22 cellular contexts compared by ENCODE assay signal in the genomic region with DNA sequence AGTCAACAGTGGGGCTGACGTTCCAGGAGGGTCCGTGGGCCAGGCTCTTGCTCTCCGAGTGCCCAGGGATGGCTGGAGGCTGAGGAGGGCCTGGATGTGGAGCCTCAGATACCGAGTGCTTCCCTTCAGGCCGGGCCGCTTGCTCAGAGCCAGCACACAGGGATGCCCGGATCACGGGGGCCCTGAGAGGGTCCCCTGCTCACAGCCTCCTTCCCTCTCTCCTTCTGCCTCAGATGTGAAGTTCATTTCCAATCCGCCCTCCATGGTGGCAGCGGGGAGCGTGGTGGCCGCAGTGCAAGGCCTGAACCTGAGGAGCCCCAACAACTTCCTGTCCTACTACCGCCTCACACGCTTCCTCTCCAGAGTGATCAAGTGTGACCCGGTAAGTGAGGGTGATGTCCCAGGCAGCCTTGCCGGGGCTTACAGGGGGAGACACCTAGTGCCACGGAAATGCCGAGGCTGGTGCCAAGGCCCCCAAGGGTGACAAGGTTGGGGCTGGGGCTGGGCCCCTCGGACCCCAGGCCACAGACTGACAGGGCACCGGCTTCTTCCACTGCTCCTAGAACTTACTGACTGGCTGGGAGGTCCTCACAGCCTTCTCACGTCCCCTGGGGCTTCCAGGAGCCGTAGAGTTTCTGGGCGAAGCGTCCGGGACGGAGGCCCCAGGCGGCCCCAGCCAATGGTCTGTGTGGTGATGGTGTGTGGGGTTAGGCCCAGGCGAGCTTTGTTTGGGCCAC. TPM values are rescaled to one million over a fixed set of nuclear protein-coding genes. Genes with fewer than 3 reads are reported as not detected.
A peak's percentile ranks its signal among the peaks of the same experiment; 100 is the strongest.
DNase-seq lines count a peak whose midpoint lies in the region; ATAC-seq, FAIRE-seq and TF ChIP-seq lines count a peak whose summit lies in the region.
"Had no signal": no experiment of that assay in that cellular context is flagged by ENCODE, and none has a peak within 500 bp of the region (broad histone marks: within the 10 kb centered on the region; RNA-seq: fewer than 3 reads in every experiment).

No MANE protein-coding gene starts in this region.

- no peaks in the 10 kb centered on the region for H3K79me2 ChIP-seq in GM12878 (ENCODE audit: control insufficient read depth, insufficient read depth, low read length)

- H3K4me2 ChIP-seq in BLaER1 = peak overlapping the region; percentile 82
- H3K4me2 ChIP-seq in IMR-90 (ENCODE audit: low read depth, low read length) = no peak overlapping the region
- no peak overlapping the region for H3K4me2 ChIP-seq in GM12878 (ENCODE audit: control insufficient read depth, insufficient read depth)

- H3K27ac Mint-ChIP-seq in neural crest cell (ENCODE audit: unreplicated experiment) = peak overlapping the region; percentile 78
- H3K27ac Mint-ChIP-seq: activated T-helper 2 cell treated with anti-CD3 and anti-CD28 coated beads, Interferon-gamma antibody, Interleukin-2, Interleukin-4, amounts not matched to agents 10 μg/mL and 5 μg/mL and 100 μg/mL, durations not matched to agents 14 hours and 24 hours and 36 hours had no signal

- dilution Hi-C loops in IMR-90 (cut with HindIII; ENCODE audit: low sequenced_read_pairs, unreplicated experiment) = no loop called here

- H3K18ac ChIP-seq in IMR-90 (ENCODE audit: low read depth, low read length) = no peak overlapping the region

- no peak overlapping the region for H2BK120ac ChIP-seq in IMR-90 (ENCODE audit: low read depth, low read length)

- WGBS in IMR-90 (ENCODE audit: extremely low coverage in 2 of 2, insufficient read length in 1 of 2), 2 experiments = 95% methylated on average over 8 of the region's 28 CpGs; no CpG with 5 or more reads in 1 of the 2 experiments
- WGBS in GM12878 (ENCODE audit: insufficient coverage, insufficient replicate concordance, low lambda C conversion rate, missing lambda C conversion rate) = 57% methylated on average over 28 of the region's 28 CpGs
- WGBS in esophagus squamous epithelium, 2 donors = 79 to 88% methylated on average over 14 to 21 of the region's 28 CpGs

- CTCF ChIA-PET in IMR-90 (lab: Yijun Ruan, JAX) (no interaction called here), GM12878 (lab: Yijun Ruan, JAX) (no interaction called here)

- no peak overlapping the region for H4K91ac ChIP-seq in IMR-90 (ENCODE audit: insufficient read depth, low read depth, low read length)

- POLR2A ChIA-PET in IMR-90 (lab: Charles Lee; ENCODE audit: unreplicated experiment) = no interaction called here
- POLR2A ChIA-PET in GM12878 (lab: Charles Lee) = no interaction called here

- H3K27ac ChIP-seq in BLaER1 (peak overlapping the region; percentile 37; the same call in 1 of the 2 replicates), IMR-90 (ENCODE audit: insufficient read depth, low read length) (no peak overlapping the region), GM12878 (ENCODE audit: control insufficient read depth, insufficient read depth) (no peak overlapping the region), esophagus squamous epithelium (no peak overlapping the region)
- H3K27ac ChIP-seq: WERI-Rb-1 had no signal

- no peaks in the 10 kb centered on the region; the same call in 1 of the 2 replicates for H3K9me1 ChIP-seq in IMR-90 (ENCODE audit: insufficient read depth, low read length)

- peaks cover 35% of the 10 kb centered on the region for H3K36me3 Mint-ChIP-seq in neural crest cell (ENCODE audit: low read depth)

- RAD21 ChIA-PET in GM12878 (lab: Charles Lee; ENCODE audit: unreplicated experiment) = no interaction called here

- no peak overlapping the region for H3K56ac ChIP-seq in IMR-90 (ENCODE audit: extremely low read depth, insufficient read depth, low read length)

- TF ChIP-seq CTCF in IMR-90 (conservative IDR thresholded peaks at IDR 0.05; ENCODE audit: low read depth, low read length) (no peak), GM12878 (IDR thresholded peaks at IDR 0.05 in 2 of 3, conservative IDR thresholded peaks at IDR 0.05 in 1 of 3; ENCODE audit: control insufficient read depth in 2 of 3, extremely low read depth in 1 of 3, insufficient read depth in 1 of 3, low read depth in 3 of 3, low read length in 3 of 3) (no peak), neural crest cell (conservative IDR thresholded peaks at IDR 0.05) (no peak), esophagus squamous epithelium (IDR thresholded peaks at IDR 0.05) (no peak)

- no peak overlapping the region for H3K14ac ChIP-seq in IMR-90 (replicated peaks; ENCODE audit: low read depth, low read length)

- H3K9me3 ChIP-seq in BLaER1 (no peaks in the 10 kb centered on the region), IMR-90 (ENCODE audit: control insufficient read depth, insufficient read depth, low read length) (no peaks in the 10 kb centered on the region), GM12878 (replicated peaks; ENCODE audit: control insufficient read depth, insufficient read depth, low read length) (no peaks in the 10 kb centered on the region), esophagus squamous epithelium (no peaks in the 10 kb centered on the region)

- TF ChIP-seq RAD21 in IMR-90 (IDR thresholded peaks at IDR 0.05; ENCODE audit: low read length) = no peak
- TF ChIP-seq RAD21 in GM12878 (IDR thresholded peaks at IDR 0.05; ENCODE audit: insufficient read depth, low read depth, low read length) = no peak

- H2AFZ ChIP-seq in IMR-90 (replicated peaks; ENCODE audit: low read length, poor library complexity) (no peak overlapping the region), GM12878 (ENCODE audit: control insufficient read depth, low read depth, low read length) (peak overlapping the region; percentile 17; the same call in 1 of the 2 replicates)

- H3K4me3 Mint-ChIP-seq in neural crest cell = peak overlapping the region; percentile 92

- ATAC-seq in IMR-90 (ENCODE audit: low read depth) = no peak
- 0 out of 3 replicates have a peak, but pooled peaks have one; percentile 10 for ATAC-seq in GM12878
- no peak for ATAC-seq in GM18873 (IDR thresholded peaks at IDR 0.05; ENCODE audit: low FRiP score, unreplicated experiment)
- ATAC-seq in activated CD4-positive, CD25-positive, alpha-beta regulatory T cell treated with anti-CD3 and anti-CD28 coated beads, Interleukin-2, amount 50 U/mL, for 24 hours = no peak

- DNase-seq in IMR-90 = no peak
- DNase-seq in GM12878 (ENCODE audit: low read depth, low spot score) = no peak
- DNase-seq in neural crest cell (ENCODE audit: low read depth, low spot score) = no peak
- DNase-seq in esophagus squamous epithelium (lab: John Stamatoyannopoulos, UW) = no peak
- DNase-seq in stimulated activated CD8-positive, alpha-beta memory T cell treated with anti-CD3 and anti-CD28 coated beads, Interleukin-4, amount 100 ng/mL, for 48 hours = no peak
- DNase-seq: activated CD8-positive, alpha-beta memory T cell treated with anti-CD3 and anti-CD28 coated beads for 24 hours; amniotic stem cell; GF-D8; mesendoderm; NCI-H1694; NCI-H446 treated with DMSO at 0.1 percent for 48 hours; occipital lobe; small intestine; stimulated activated naive CD4-positive, alpha-beta T cell treated with Interleukin-2 at 50 U/mL for 16 hours; WERI-Rb-1 had no signal

- peak overlapping the region in 1 of 2 experiments; percentile 36; a peak in 1 of 4 replicates for H4K8ac ChIP-seq in IMR-90 (ENCODE audit: low read depth in 2 of 2, low read length in 2 of 2)

- H3K27me3 ChIP-seq in BLaER1 = peaks cover 4% of the 10 kb centered on the region
- H3K27me3 ChIP-seq in IMR-90 (ENCODE audit: control insufficient read depth, insufficient read depth, low read length) = no peaks in the 10 kb centered on the region
- no peaks in the 10 kb centered on the region for H3K27me3 ChIP-seq in GM12878 (replicated peaks in 1 of 2; ENCODE audit: control insufficient read depth in 2 of 2, insufficient read depth in 2 of 2, low read length in 1 of 2)
- H3K27me3 ChIP-seq in esophagus squamous epithelium = no peaks in the 10 kb centered on the region

- 0 out of 2 replicates have a peak overlapping the region, but pooled peaks have one; percentile 39 for H3K23ac ChIP-seq in IMR-90 (ENCODE audit: low read depth, low read length)

- no peak overlapping the region for H4K5ac ChIP-seq in IMR-90 (ENCODE audit: low read depth, low read length)

- BruUV-seq in IMR-90 (replicated peaks; lab: Mats Ljungman, UMichigan) (no TSS peak), GM12878 (replicated peaks; lab: Mats Ljungman, UMichigan) (no TSS peak)

- no peak for FAIRE-seq in GM12878 (lab: Jason Lieb, UNC)
- FAIRE-seq: small intestine had no signal

- H2AK9ac ChIP-seq in IMR-90 (replicated peaks; ENCODE audit: low read depth, low read length, poor library complexity) = peak overlapping the region; percentile 17

- H3K4me3 ChIP-seq in BLaER1 (peak overlapping the region; percentile 16; the same call in 1 of the 2 replicates), IMR-90 (ENCODE audit: insufficient read depth, low read depth, low read length) (no peak overlapping the region), GM12878 (no peak overlapping the region), esophagus squamous epithelium (no peak overlapping the region)

- H3K36me3 ChIP-seq in BLaER1 = no peaks in the 10 kb centered on the region
- H3K36me3 ChIP-seq in IMR-90 (ENCODE audit: control insufficient read depth, insufficient read depth, low read length) = peaks cover 85% of the 10 kb centered on the region
- H3K36me3 ChIP-seq in GM12878 (ENCODE audit: control insufficient read depth in 2 of 2, insufficient read depth in 2 of 2, low read length in 1 of 2) = no peaks in the 10 kb centered on the region
- H3K36me3 ChIP-seq in esophagus squamous epithelium = peaks cover 5 to 95% (median 22%) of the 10 kb centered on the region in 3 donors
- H3K36me3 ChIP-seq: WERI-Rb-1 had no signal

- in situ Hi-C loops in IMR-90 (cut with MboI; ENCODE audit: low sequenced_read_pairs) (no loop called here), GM12878 (cut with MboI) (no loop called here)

- H3K4ac ChIP-seq in IMR-90 (ENCODE audit: low read depth, low read length) = no peak overlapping the region

- H3K4me1 ChIP-seq in BLaER1 = peaks cover 28% of the 10 kb centered on the region
- peaks cover 21% of the 10 kb centered on the region for H3K4me1 ChIP-seq in IMR-90 (ENCODE audit: control insufficient read depth, insufficient read depth, low read length)
- no peaks in the 10 kb centered on the region; the same call in 1 of the 2 replicates for H3K4me1 ChIP-seq in GM12878 (ENCODE audit: control insufficient read depth, insufficient read depth, low read length)
- peaks cover 16 to 55% (median 18%) of the 10 kb centered on the region in 3 donors for H3K4me1 ChIP-seq in esophagus squamous epithelium

- H2BK20ac ChIP-seq in IMR-90 (ENCODE audit: low read depth, low read length) = no peak overlapping the region

- no peak overlapping the region for H2BK5ac ChIP-seq in IMR-90 (ENCODE audit: low read depth, low read length, poor library complexity, severe bottlenecking)

- intact Hi-C loops in IMR-90 (cut with micrococcal nuclease) (loop anchor here (10.0 kb wide), 1 partner anchor 743 kb away; the partner anchor contains the start of genes IGHMBP2 and MRPL21), GM12878 (cut with micrococcal nuclease; ENCODE audit: unreplicated experiment) (no loop called here), esophagus squamous epithelium (cut with DNase I) (no loop called here)

- peak overlapping the region; percentile 28; the same call in 1 of the 2 replicates for H3K9ac ChIP-seq in BLaER1
- H3K9ac ChIP-seq in IMR-90 (ENCODE audit: low read depth, low read length) = no peak overlapping the region
- no peak overlapping the region for H3K9ac ChIP-seq in GM12878 (ENCODE audit: control insufficient read depth, insufficient read depth, low read length)

- TF ChIP-seq EP300 in GM12878 (IDR thresholded peaks at IDR 0.05; ENCODE audit: borderline replicate concordance in 1 of 2, control insufficient read depth in 1 of 2, low read depth in 2 of 2, low read length in 2 of 2) = no peak

- SMC1A ChIA-PET in GM12878 (lab: Charles Lee; ENCODE audit: uncharacterized antibody, unreplicated experiment) = no interaction called here

- H3K4me1 Mint-ChIP-seq in neural crest cell = peaks cover 50% of the 10 kb centered on the region

- H3K27me3 Mint-ChIP-seq in neural crest cell (ENCODE audit: low read depth) = peaks cover 31% of the 10 kb centered on the region

- H3K9me3 Mint-ChIP-seq in neural crest cell = no peaks in the 10 kb centered on the region
- H3K9me3 Mint-ChIP-seq: activated T-helper 2 cell treated with anti-CD3 and anti-CD28 coated beads, Interferon-gamma antibody, Interleukin-2, Interleukin-4, amounts not matched to agents 10 μg/mL and 5 μg/mL and 100 μg/mL, durations not matched to agents 14 hours and 24 hours and 36 hours had no signal

- H2BK15ac ChIP-seq in IMR-90 (ENCODE audit: low read depth, low read length) = no peak overlapping the region

- TF ChIP-seq POLR2A in IMR-90 (IDR thresholded peaks at IDR 0.05; ENCODE audit: low read depth, low read length) (no peak), GM12878 (IDR thresholded peaks at IDR 0.05; ENCODE audit: low read depth, low read length) (no peak), esophagus squamous epithelium (IDR thresholded peaks at IDR 0.05) (no peak)

- H4K20me1 ChIP-seq in BLaER1 (peaks cover 11% of the 10 kb centered on the region; the same call in 1 of the 2 replicates), IMR-90 (ENCODE audit: insufficient read depth, low read length) (peaks cover 97% of the 10 kb centered on the region), GM12878 (ENCODE audit: control insufficient read depth, insufficient read depth) (no peaks in the 10 kb centered on the region)

- peaks cover 21 to 86% of the 10 kb centered on the region in 2 experiments for H3K79me1 ChIP-seq in IMR-90 (ENCODE audit: low read depth in 1 of 2, low read length in 2 of 2)

- H2AK5ac ChIP-seq in IMR-90 (ENCODE audit: low read depth, low read length) = no peak overlapping the region

RNA-seq across cellular contexts. Expression of gene CCND1, which starts 7.0 kb away (rescaled TPM):
- total RNA-seq in IMR-90 (2012; rRNA removed) = 717 and 748 TPM in 2 replicates
- 481 and 872 TPM in 2 replicates for polyA plus RNA-seq in IMR-90 (2012; rRNA removed)
- polyA plus RNA-seq in IMR-90 (2012; cell fraction: cytosol; rRNA removed) = 498 and 688 TPM in 2 replicates
- polyA plus RNA-seq in IMR-90 (2012; cell fraction: nucleus; rRNA removed; ENCODE audit: low replicate concordance) = 405 and 823 TPM in 2 replicates
- 22.7 and 23.4 TPM in 2 replicates for total RNA-seq in GM12878 (2013; cell fraction: nucleolus; rRNA removed)
- 0.23 and 0.54 TPM in 2 replicates for total RNA-seq in GM12878 (2014; rRNA removed)
- 0.09 and 0.28 TPM in 2 replicates for total RNA-seq in GM12878 (2014; rRNA removed; fragmentation: Illumina TruSeq; extraction: Trizol)
- total RNA-seq in GM12878 (2021) = 1.5 and 2.6 TPM in 2 replicates
- polyA plus RNA-seq in GM12878 (2011; ENCODE audit: low read depth) = 0.70 TPM
- polyA plus RNA-seq in GM12878 (2011; rRNA removed) = 3.8 and 6.6 TPM in 2 replicates
- 8.8 and 8.9 TPM in 2 replicates for polyA plus RNA-seq in GM12878 (2011; cell fraction: cytosol; rRNA removed)
- 11.2 and 12.7 TPM in 2 replicates for polyA plus RNA-seq in GM12878 (2011; cell fraction: nucleus; rRNA removed)
- 1.1 and 1.8 TPM in 2 replicates for polyA plus RNA-seq in GM12878 (2012)
- 0.03 and 0.43 TPM in 2 replicates for polyA plus RNA-seq in GM12878 (2014; fragmentation: Illumina TruSeq; extraction: Trizol)
- not detected for polyA plus RNA-seq in GM12878 (2014; fragmentation: Nextera tagmentation; extraction: Ambion mirVana)
- 0.09 and 0.17 TPM in 2 replicates for polyA plus RNA-seq in GM12878 (2014; rRNA removed)
- polyA plus RNA-seq in GM12878 (2016; fragmentation: Nextera tagmentation; extraction: Ambion mirVana) = 1 to 10 TPM in 1 of 2 experiments, under 1 TPM in 1; 0.75 to 1.2 TPM
- 4.2 and 7.6 TPM in 2 replicates for polyA minus RNA-seq in GM12878 (2011; rRNA and poly(A)+ RNA removed)
- polyA minus RNA-seq in GM12878 (2011; cell fraction: cytosol; rRNA and poly(A)+ RNA removed) = 6.3 and 7.5 TPM in 2 replicates
- 7.9 and 12.1 TPM in 2 replicates for polyA minus RNA-seq in GM12878 (2011; cell fraction: nucleus; rRNA and poly(A)+ RNA removed)
- total RNA-seq in neural crest cell = 344 and 350 TPM in 2 replicates
- 100 to 1,000 TPM in 3 of 4 donors, 10 to 100 TPM in 1; 64.1 to 216 (median 145) TPM for total RNA-seq in esophagus squamous epithelium

RNA-seq across cellular contexts. Expression of gene LTO1, which starts 27.2 kb away (rescaled TPM):
- 8.2 and 16.7 TPM in 2 replicates for total RNA-seq in IMR-90 (2012; rRNA removed)
- polyA plus RNA-seq in IMR-90 (2012; rRNA removed) = 18.8 and 23.5 TPM in 2 replicates
- polyA plus RNA-seq in IMR-90 (2012; cell fraction: cytosol; rRNA removed) = 14.0 and 16.6 TPM in 2 replicates
- polyA plus RNA-seq in IMR-90 (2012; cell fraction: nucleus; rRNA removed; ENCODE audit: low replicate concordance) = 58.0 and 79.5 TPM in 2 replicates
- 89.6 and 94.0 TPM in 2 replicates for total RNA-seq in GM12878 (2013; cell fraction: nucleolus; rRNA removed)
- 14.2 and 19.8 TPM in 2 replicates for total RNA-seq in GM12878 (2014; rRNA removed)
- 12.4 and 12.5 TPM in 2 replicates for total RNA-seq in GM12878 (2014; rRNA removed; fragmentation: Illumina TruSeq; extraction: Trizol)
- total RNA-seq in GM12878 (2021) = 15.2 and 17.4 TPM in 2 replicates
- polyA plus RNA-seq in GM12878 (2011; ENCODE audit: low read depth) = 8.4 TPM
- polyA plus RNA-seq in GM12878 (2011; rRNA removed) = 15.6 and 16.8 TPM in 2 replicates
- 19.8 and 21.4 TPM in 2 replicates for polyA plus RNA-seq in GM12878 (2011; cell fraction: cytosol; rRNA removed)
- 20.7 and 33.5 TPM in 2 replicates for polyA plus RNA-seq in GM12878 (2011; cell fraction: nucleus; rRNA removed)
- 10.4 and 12.6 TPM in 2 replicates for polyA plus RNA-seq in GM12878 (2012)
- 14.7 and 23.4 TPM in 2 replicates for polyA plus RNA-seq in GM12878 (2014; fragmentation: Illumina TruSeq; extraction: Trizol)
- 1 to 10 TPM; 2.6 to 5.4 TPM for polyA plus RNA-seq in GM12878 (2014; fragmentation: Nextera tagmentation; extraction: Ambion mirVana)
- polyA plus RNA-seq in GM12878 (2014; rRNA removed) = 25.8 and 27.5 TPM in 2 replicates
- 10 to 100 TPM; 11.7 to 17.5 TPM for polyA plus RNA-seq in GM12878 (2016; fragmentation: Nextera tagmentation; extraction: Ambion mirVana)
- polyA minus RNA-seq in GM12878 (2011; rRNA and poly(A)+ RNA removed) = 8.9 and 14.1 TPM in 2 replicates
- polyA minus RNA-seq in GM12878 (2011; cell fraction: cytosol; rRNA and poly(A)+ RNA removed) = 4.8 and 7.8 TPM in 2 replicates
- polyA minus RNA-seq in GM12878 (2011; cell fraction: nucleus; rRNA and poly(A)+ RNA removed) = 13.3 and 25.9 TPM in 2 replicates
- 24.7 and 26.6 TPM in 2 replicates for total RNA-seq in neural crest cell
- 10 to 100 TPM; 16.5 to 29.2 (median 19.3) TPM for total RNA-seq in esophagus squamous epithelium

RNA-seq across cellular contexts. Expression of gene FGF19, which starts 55.9 kb away (rescaled TPM):
- total RNA-seq in IMR-90 (2012; rRNA removed) (not detected in 2 replicates), GM12878 (2014; rRNA removed) (not detected in 2 replicates), GM12878 (2014; rRNA removed; fragmentation: Illumina TruSeq; extraction: Trizol) (not detected in 2 replicates), GM12878 (2021) (0.08 TPM in 1 of 2 replicates, not detected in the other), neural crest cell (0.21 and 0.34 TPM in 2 replicates), esophagus squamous epithelium (not detected)
- polyA plus RNA-seq in IMR-90 (2012; rRNA removed) (not detected in 2 replicates), GM12878 (2011; rRNA removed) (not detected in 2 replicates), GM12878 (2014; fragmentation: Illumina TruSeq; extraction: Trizol) (not detected in 2 replicates), GM12878 (2014; fragmentation: Nextera tagmentation; extraction: Ambion mirVana) (not detected), GM12878 (2014; rRNA removed) (not detected in 2 replicates), GM12878 (2016; fragmentation: Nextera tagmentation; extraction: Ambion mirVana) (not detected)
- not detected in 2 replicates for polyA plus RNA-seq in IMR-90 (2012; cell fraction: cytosol; rRNA removed)
- not detected in 2 replicates for polyA plus RNA-seq in IMR-90 (2012; cell fraction: nucleus; rRNA removed; ENCODE audit: low replicate concordance)
- not detected in 2 replicates for total RNA-seq in GM12878 (2013; cell fraction: nucleolus; rRNA removed)
- polyA plus RNA-seq in GM12878 (2011; ENCODE audit: low read depth) = not detected
- not detected in 2 replicates for polyA plus RNA-seq in GM12878 (2011; cell fraction: cytosol; rRNA removed)
- polyA plus RNA-seq in GM12878 (2011; cell fraction: nucleus; rRNA removed) = not detected in 2 replicates
- not detected in 2 replicates for polyA plus RNA-seq in GM12878 (2012)
- not detected in 2 replicates for polyA minus RNA-seq in GM12878 (2011; rRNA and poly(A)+ RNA removed)
- polyA minus RNA-seq in GM12878 (2011; cell fraction: cytosol; rRNA and poly(A)+ RNA removed) = not detected in 2 replicates
- not detected in 2 replicates for polyA minus RNA-seq in GM12878 (2011; cell fraction: nucleus; rRNA and poly(A)+ RNA removed)
- total RNA-seq: activated T-helper 2 cell treated with anti-CD3 and anti-CD28 coated beads, Interferon-gamma antibody, Interleukin-2, Interleukin-4, amounts not matched to agents 10 μg/mL and 5 μg/mL and 100 μg/mL, durations not matched to agents 14 hours and 24 hours and 36 hours; glomerular endothelial cell; M059J; occipital lobe; ureter had no signal
